8 cellular contexts compared by ENCODE assay signal in genomic region chr12:108313609-108314331, GRCh38. TPM values are rescaled to one million over a fixed set of nuclear protein-coding genes. Genes with fewer than 3 reads are reported as not detected.
DNase-seq lines count a peak whose midpoint lies in the region; TF ChIP-seq lines count a peak whose summit lies in the region.

No MANE protein-coding gene starts in this region.

- no peaks in the 10 kb centered on the region for H3K36me3 Mint-ChIP-seq in brain

- peak overlapping the region; percentile 66 for H3K4ac ChIP-seq in mesendoderm (ENCODE audit: low read depth, low read length)

- peak overlapping the region; percentile 77 for H3K56ac ChIP-seq in mesendoderm (ENCODE audit: low read length)

- H3K4me3 ChIP-seq in mesendoderm (ENCODE audit: low read length) (no peak overlapping the region), vagina (no peak overlapping the region)

- no peak for TF ChIP-seq CTCF in brain (conservative IDR thresholded peaks at IDR 0.05)
- TF ChIP-seq CTCF in vagina (IDR thresholded peaks at IDR 0.05) = no peak

- peak overlapping the region in 3 of 5 experiments; percentile 9 to 92 (median 84) for H3K27ac Mint-ChIP-seq in brain

- H3K4me1 Mint-ChIP-seq in brain = peaks cover 56% of the 10 kb centered on the region

- no peak overlapping the region for H3K23ac ChIP-seq in mesendoderm (ENCODE audit: low read length)

- H3K36me3 ChIP-seq in mesendoderm (ENCODE audit: control insufficient read depth, insufficient read depth, low read length) = no peaks in the 10 kb centered on the region
- H3K36me3 ChIP-seq in vagina = no peaks in the 10 kb centered on the region

- H3K79me1 ChIP-seq in mesendoderm (ENCODE audit: low read length) = no peaks in the 10 kb centered on the region

- H3K27me3 ChIP-seq in mesendoderm (ENCODE audit: insufficient read depth, low read length, poor library complexity) (no peaks in the 10 kb centered on the region), vagina (no peaks in the 10 kb centered on the region)

- H3K4me1 ChIP-seq in mesendoderm (ENCODE audit: control insufficient read depth, low read depth, low read length) (peaks cover 9% of the 10 kb centered on the region), vagina (peaks cover 20% of the 10 kb centered on the region)

- DNase-seq in stimulated activated CD4-positive, alpha-beta T cell treated with anti-CD3 and anti-CD28 coated beads, Interleukin-2, amount 100 ng/mL, for 24 hours = peak; percentile 5 to 19
- no peak for DNase-seq in stimulated activated CD4-positive, alpha-beta T cell treated with anti-CD3 and anti-CD28 coated beads, Interleukin-4, amount 100 ng/mL, for 1 hour
- DNase-seq in mesendoderm = peak; percentile 72
- no peak for DNase-seq in vagina (ENCODE audit: extremely low spot score in 2 of 2)
- no peak for DNase-seq in HCEC 1CT
- no peak for DNase-seq in NCI-H1436 (lab: John Stamatoyannopoulos, UW)
- DNase-seq in cerebellum (ENCODE audit: low spot score) = no peak

- peak overlapping the region; percentile 80 for H2AK5ac ChIP-seq in mesendoderm (ENCODE audit: low read length)

- H3K9ac ChIP-seq in mesendoderm (ENCODE audit: low read length) = peak overlapping the region; percentile 6

- peak overlapping the region; percentile 88 for H4K5ac ChIP-seq in mesendoderm (ENCODE audit: low read length)

- no peak for TF ChIP-seq POLR2A in vagina (IDR thresholded peaks at IDR 0.05)

- peaks cover 5% of the 10 kb centered on the region for H3K27me3 Mint-ChIP-seq in brain

- no peaks in the 10 kb centered on the region for H3K79me2 ChIP-seq in mesendoderm (ENCODE audit: control insufficient read depth, insufficient read depth, low read length)

- intact Hi-C loops in vagina (cut with DNase I) = no loop called here

- peak overlapping the region; percentile 70 for H2BK5ac ChIP-seq in mesendoderm (ENCODE audit: low read length)

- H4K8ac ChIP-seq in mesendoderm (ENCODE audit: low read depth, low read length) = peak overlapping the region; percentile 28

- H3K4me2 ChIP-seq in mesendoderm (ENCODE audit: low read length) = no peak overlapping the region

- no CpG with 5 or more reads among the region's 7 CpGs for WGBS in mesendoderm (ENCODE audit: extremely low coverage, insufficient coverage, low lambda C conversion rate)

- H3K18ac ChIP-seq in mesendoderm (ENCODE audit: low read length) = peak overlapping the region; percentile 72

- H3K27ac ChIP-seq in mesendoderm (ENCODE audit: low read depth, low read length) (peak overlapping the region; percentile 71), vagina (peak overlapping the region; percentile 9)

- H3K9me3 ChIP-seq in vagina = no peaks in the 10 kb centered on the region

- H3K4me3 Mint-ChIP-seq in brain = peak overlapping the region in 1 of 5 experiments; percentile 39

- peak overlapping the region; percentile 69 for H2BK120ac ChIP-seq in mesendoderm (ENCODE audit: low read depth, low read length)

- H3K9me3 Mint-ChIP-seq in brain = peaks cover 0 to 9% (median 0%) of the 10 kb centered on the region in 5 experiments

- no peak overlapping the region for H2BK15ac ChIP-seq in mesendoderm (replicated peaks; ENCODE audit: low read depth)

RNA-seq across cellular contexts. Expression of gene CMKLR1, which starts 25.3 kb away (rescaled TPM):
- polyA plus RNA-seq in brain (ENCODE audit: insufficient read depth, low read depth, low replicate concordance) = 1.6 TPM
- 1.6 TPM for polyA plus RNA-seq in mesendoderm (2013, experiment 1 of 2)
- 1.6 TPM for polyA plus RNA-seq in mesendoderm (2013, experiment 2 of 2)
- 10.1 TPM for total RNA-seq in vagina
- 1.6 TPM for total RNA-seq in cerebellum

Comparison
In these comparisons a context has a peak if more than half of its experiments do, and no peak if none do; other contexts are left out.
1. DNase-seq: peak in stimulated activated CD4-positive, alpha-beta T cell treated with anti-CD3 and anti-CD28 coated beads, Interleukin-2, amount 100 ng/mL, for 24 hours (2 of 2) and mesendoderm (single experiment); none in stimulated activated CD4-positive, alpha-beta T cell treated with anti-CD3 and anti-CD28 coated beads, Interleukin-4, amount 100 ng/mL, for 1 hour (single experiment), vagina (0 of 2), HCEC 1CT (single experiment), NCI-H1436 (single experiment) and cerebellum (single experiment).